14 cellular contexts compared by ENCODE assay signal in the genomic region with DNA sequence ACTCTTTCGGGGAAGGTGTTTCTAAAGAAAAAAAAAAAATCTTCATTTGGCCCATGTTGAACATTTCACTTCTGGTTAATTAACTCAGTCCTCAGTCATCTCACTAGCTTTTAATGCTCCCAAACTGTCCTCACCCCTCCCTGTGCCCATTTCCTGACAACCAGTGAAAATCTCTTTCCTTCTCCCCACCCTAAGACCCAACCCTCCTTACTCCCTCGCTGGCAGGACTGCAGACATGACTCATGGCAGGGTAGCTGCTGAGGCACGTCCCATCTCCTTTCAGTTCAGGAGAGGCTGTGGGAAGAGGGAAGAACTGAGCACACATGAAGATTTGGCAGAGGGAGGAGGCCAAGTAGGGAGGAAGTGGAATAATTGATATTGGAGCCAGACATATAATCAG. TPM values are rescaled to one million over a fixed set of nuclear protein-coding genes. Genes with fewer than 3 reads are reported as not detected.
A peak's percentile ranks its signal among the peaks of the same experiment; 100 is the strongest.
DNase-seq lines count a peak whose midpoint lies in the region; ATAC-seq, FAIRE-seq and TF ChIP-seq lines count a peak whose summit lies in the region.
"Had no signal": no experiment of that assay in that cellular context is flagged by ENCODE, and none has a peak within 500 bp of the region (broad histone marks: within the 10 kb centered on the region; RNA-seq: fewer than 3 reads in every experiment).

No MANE protein-coding gene starts in this region.

- H3K4me1 Mint-ChIP-seq in neural progenitor cell: peaks cover 26% of the 10 kb centered on the region

- POLR2A ChIA-PET in HEK293T (lab: Yijun Ruan, JAX): no interaction called here

- TF ChIP-seq CTCF in AG09319 (IDR thresholded peaks at IDR 0.05; ENCODE audit: low read depth, low read length) (no peak), choroid plexus epithelial cell (conservative IDR thresholded peaks at IDR 0.05; ENCODE audit: low read depth, low read length) (no peak), neural progenitor cell (IDR thresholded peaks at IDR 0.05) (no peak)

- H3F3A ChIP-seq in neural progenitor cell (ENCODE audit: low read depth): peaks cover 15% of the 10 kb centered on the region

- H3K36me3 Mint-ChIP-seq in neural progenitor cell: no peaks in the 10 kb centered on the region

- H3K27me3 Mint-ChIP-seq in neural progenitor cell (ENCODE audit: insufficient read depth, low read depth): no peaks in the 10 kb centered on the region

- H3K9me3 Mint-ChIP-seq in neural progenitor cell: no peaks in the 10 kb centered on the region

- no peak overlapping the region for H3K9ac ChIP-seq in neural progenitor cell
- H3K9ac ChIP-seq: BLaER1 treated with 17β-estradiol and CSF1 and Interleukin-3, amounts not matched to agents 10 nM and 100 nM had no signal

- H4K20me1 ChIP-seq in neural progenitor cell (ENCODE audit: low read depth): no peaks in the 10 kb centered on the region
- H4K20me1 ChIP-seq: BLaER1 treated with 17β-estradiol and CSF1 and Interleukin-3, amounts not matched to agents 10 nM and 100 nM had no signal

- no peak overlapping the region for H3K27ac ChIP-seq in neural progenitor cell
- H3K27ac ChIP-seq: BLaER1 treated with 17β-estradiol and CSF1 and Interleukin-3, amounts not matched to agents 10 nM and 100 nM had no signal

- CTCF ChIA-PET in HEK293T (lab: Yijun Ruan, JAX): no interaction called here

- H3K4me2 ChIP-seq in neural progenitor cell: peak overlapping the region; percentile 66

- no peak for ATAC-seq in sciatic nerve

- no peaks in the 10 kb centered on the region for H3K36me3 ChIP-seq in neural progenitor cell
- H3K36me3 ChIP-seq: BLaER1 treated with 17β-estradiol and CSF1 and Interleukin-3, amounts not matched to agents 10 nM and 100 nM had no signal

- no peak overlapping the region for H3K27ac Mint-ChIP-seq in neural progenitor cell

- no peaks in the 10 kb centered on the region for H3K79me2 ChIP-seq in neural progenitor cell (ENCODE audit: low read depth)

- H3K4me3 ChIP-seq in choroid plexus epithelial cell (ENCODE audit: low read depth, low read length) (no peak overlapping the region), neural progenitor cell (no peak overlapping the region)
- H3K4me3 ChIP-seq: BLaER1 treated with 17β-estradiol and CSF1 and Interleukin-3, amounts not matched to agents 10 nM and 100 nM had no signal

- no peaks in the 10 kb centered on the region for H3K9me3 ChIP-seq in neural progenitor cell (ENCODE audit: low read depth)
- H3K9me3 ChIP-seq: BLaER1 treated with 17β-estradiol and CSF1 and Interleukin-3, amounts not matched to agents 10 nM and 100 nM had no signal

- peaks cover 30% of the 10 kb centered on the region for H3K4me1 ChIP-seq in neural progenitor cell

- no peak overlapping the region for H3K4me3 Mint-ChIP-seq in neural progenitor cell

- peak; percentile 11 for DNase-seq in AG09319 (ENCODE audit: extremely low read depth, low read depth)
- peak; percentile 78 for DNase-seq in LoVo (ENCODE audit: low spot score)
- peak; percentile 15 for DNase-seq in choroid plexus epithelial cell (ENCODE audit: low read depth)
- no peak for DNase-seq in neural progenitor cell (ENCODE audit: low spot score)
- DNase-seq in HEK293T (ENCODE audit: extremely low spot score): no peak
- no peak for DNase-seq in Kasumi-1 (lab: John Stamatoyannopoulos, UW)
- DNase-seq in GM12891 (ENCODE audit: insufficient read length, low spot score): no peak
- no peak for DNase-seq in sciatic nerve (ENCODE audit: low spot score)
- DNase-seq: activated CD4-positive, alpha-beta T cell treated with anti-CD3 and anti-CD28 coated beads for 48 hours; activated effector memory CD4-positive, alpha-beta T cell treated with anti-CD3 and anti-CD28 coated beads, Interleukin-2, amount 50 U/mL, for 16 hours; H7; NCI-H510A had no signal

- H3K27me3 ChIP-seq in neural progenitor cell: no peaks in the 10 kb centered on the region
- H3K27me3 ChIP-seq: BLaER1 treated with 17β-estradiol and CSF1 and Interleukin-3, amounts not matched to agents 10 nM and 100 nM had no signal

- FAIRE-seq in GM12891 (lab: Jason Lieb, UNC): no peak
- FAIRE-seq: colon had no signal

- intact Hi-C loops in sciatic nerve (cut with DNase I): no loop called here

- H2AFZ ChIP-seq in neural progenitor cell (replicated peaks): no peak overlapping the region

- no peak for TF ChIP-seq POLR2A in GM12891 (IDR thresholded peaks at IDR 0.05; ENCODE audit: low read depth, low read length)

TF ChIP-seq in HEK293T, 16 proteins besides CTCF, POLR2A, EP300 and RAD21:
- no peak for TF ChIP-seq SP1 (IDR thresholded peaks at IDR 0.05)
- no peak for TF ChIP-seq NFRKB (IDR thresholded peaks at IDR 0.05)
- no peak for TF ChIP-seq ARNT (IDR thresholded peaks at IDR 0.05)
- no peak for TF ChIP-seq HDGF (IDR thresholded peaks at IDR 0.05; ENCODE audit: borderline replicate concordance)
- TF ChIP-seq BHLHE40 (IDR thresholded peaks at IDR 0.05; ENCODE audit: borderline replicate concordance): no peak
- TF ChIP-seq SUZ12 (IDR thresholded peaks at IDR 0.05): no peak
- no peak for TF ChIP-seq PKNOX1 (IDR thresholded peaks at IDR 0.05)
- TF ChIP-seq ZNF384 (IDR thresholded peaks at IDR 0.05): no peak
- no peak for TF ChIP-seq FOXK2 (IDR thresholded peaks at IDR 0.05)
- TF ChIP-seq FOXM1 (IDR thresholded peaks at IDR 0.05; ENCODE audit: borderline replicate concordance): no peak
- no peak for TF ChIP-seq ELF4 (IDR thresholded peaks at IDR 0.05)
- TF ChIP-seq LEF1 (IDR thresholded peaks at IDR 0.05; ENCODE audit: borderline replicate concordance): no peak
- TF ChIP-seq L3MBTL2 (conservative IDR thresholded peaks at IDR 0.05): no peak
- TF ChIP-seq FOXA1 (IDR thresholded peaks at IDR 0.05): no peak
- no peak for TF ChIP-seq CTBP1 (IDR thresholded peaks at IDR 0.05; ENCODE audit: borderline replicate concordance)
- TF ChIP-seq TARDBP (IDR thresholded peaks at IDR 0.05): no peak

TF ChIP-seq in GM12891, 5 proteins besides CTCF, POLR2A, EP300 and RAD21:
- TF ChIP-seq POU2F2 (IDR thresholded peaks at IDR 0.05; ENCODE audit: low read depth, low read length) (no peak), TAF1 (IDR thresholded peaks at IDR 0.05; ENCODE audit: low read depth, low read length) (no peak), PAX5 (IDR thresholded peaks at IDR 0.05; ENCODE audit: insufficient read depth, low read length, severe bottlenecking) (no peak), POLR2AphosphoS5 (IDR thresholded peaks at IDR 0.05; ENCODE audit: low read depth, low read length) (no peak), SPI1 (IDR thresholded peaks at IDR 0.05; ENCODE audit: low read depth, low read length) (no peak)

RNA-seq across cellular contexts. Expression of gene PKP1, which starts 12.6 kb away (rescaled TPM):
- total RNA-seq in neural progenitor cell (ENCODE audit: low replicate concordance): 0.02 TPM in 1 of 2 replicates, not detected in the other
- not detected for polyA plus RNA-seq in GM12891 (2012; ENCODE audit: low read depth, missing spikeins)
- total RNA-seq in sciatic nerve: 8.2 TPM
- total RNA-seq: H7 had no signal

Comparison
In these comparisons a context has a peak if more than half of its experiments do, and no peak if none do; other contexts are left out.
1. DNase-seq: peak in AG09319 (single experiment), LoVo (single experiment) and choroid plexus epithelial cell (single experiment); none in neural progenitor cell (single experiment), HEK293T (single experiment), Kasumi-1 (0 of 2), GM12891 (single experiment) and sciatic nerve (single experiment).